ENCODE assay signal across 9 cellular contexts in the genomic region with DNA sequence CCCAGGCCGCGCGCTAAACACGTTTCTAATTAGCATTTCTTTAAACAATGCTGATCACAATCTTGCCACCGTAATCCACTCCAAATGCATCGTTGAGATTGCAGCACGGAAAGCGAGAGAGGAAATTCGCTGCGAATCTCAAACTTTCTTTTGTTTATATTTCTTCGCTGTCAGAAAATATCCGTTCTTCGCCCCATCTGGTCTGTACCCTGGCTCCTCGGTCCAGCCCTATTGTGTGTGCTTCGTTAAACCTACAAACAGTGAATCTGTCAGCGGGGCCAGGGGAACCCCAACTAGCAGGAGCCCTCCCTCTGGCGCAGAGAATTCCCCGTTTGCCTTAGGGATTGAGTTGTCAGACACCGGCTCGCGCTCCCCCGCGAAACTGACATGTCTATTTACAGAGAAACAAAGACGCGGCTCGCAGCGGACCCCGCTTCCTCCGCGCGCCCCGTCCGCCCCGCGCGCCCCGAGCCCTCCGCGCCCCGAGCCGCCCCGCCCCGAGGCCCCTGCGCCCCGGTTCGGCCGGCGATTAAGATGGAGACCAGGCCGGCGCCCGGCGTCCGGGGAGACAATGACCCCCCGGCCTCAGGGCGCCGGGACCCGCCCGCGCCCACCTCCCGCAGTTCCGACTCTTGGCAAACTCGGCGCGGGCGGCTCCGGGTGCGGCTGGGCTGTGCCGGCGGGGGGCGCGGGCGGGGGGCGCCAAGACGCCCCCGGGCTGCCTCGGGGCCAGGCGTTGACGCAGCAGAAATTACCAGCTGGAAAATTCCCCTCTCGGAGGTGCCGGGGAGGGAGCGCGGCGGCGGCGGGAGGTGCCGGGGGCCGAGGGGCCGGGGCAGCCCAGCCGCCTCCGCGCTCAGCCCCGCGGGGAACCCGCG. TPM values are rescaled to one million over a fixed set of nuclear protein-coding genes. Genes with fewer than 3 reads are reported as not detected.
DNase-seq lines count a peak whose midpoint lies in the region; ATAC-seq and TF ChIP-seq lines count a peak whose summit lies in the region.
"Had no signal": no experiment of that assay in that cellular context is flagged by ENCODE, and none has a peak within 500 bp of the region (broad histone marks: within the 10 kb centered on the region; RNA-seq: fewer than 3 reads in every experiment).

No MANE protein-coding gene starts in this region.

- H3K79me1 ChIP-seq in H9 (ENCODE audit: insufficient read depth, low read depth, low read length, poor library complexity, severe bottlenecking) = peaks cover 4% of the 10 kb centered on the region

- H3K4me1 ChIP-seq in H9 (ENCODE audit: insufficient read depth, low read length) (peaks cover 4% of the 10 kb centered on the region; the same call in 1 of the 2 replicates), iPS-15b (ENCODE audit: control insufficient read depth, insufficient read depth, low read length) (peaks cover 11% of the 10 kb centered on the region), spleen (peaks cover 9 to 89% (median 66%) of the 10 kb centered on the region in 6 donors)

- no peaks in the 10 kb centered on the region for H4K20me1 ChIP-seq in H9 (ENCODE audit: control insufficient read depth, insufficient read depth, insufficient read length)

- intact Hi-C loops in activated T-helper 2 cell treated with anti-CD3 and anti-CD28 coated beads, Interferon-gamma antibody, Interleukin-2, Interleukin-4, amounts not matched to agents 10 μg/mL and 5 μg/mL and 100 μg/mL, durations not matched to agents 14 hours and 24 hours and 36 hours (cut with micrococcal nuclease) = no loop called here
- intact Hi-C loops in spleen (cut with DNase I; ENCODE audit: low total_unique reads) = no loop called here

- H3K27me3 ChIP-seq in H9 (ENCODE audit: insufficient read depth, low read length) (peaks cover 4% of the 10 kb centered on the region; the same call in 1 of the 2 replicates), iPS-15b (ENCODE audit: control insufficient read depth, insufficient read depth, low read length) (peaks cover 12% of the 10 kb centered on the region), spleen (replicated peaks in 1 of 7) (peaks cover 0 to 84% (median 30%) of the 10 kb centered on the region in 7 donors)

- no peak overlapping the region for H3T11ph ChIP-seq in H9 (ENCODE audit: low read length)

- H3K27ac Mint-ChIP-seq in H9 = no peak overlapping the region
- peak overlapping the region; percentile 60 for H3K27ac Mint-ChIP-seq in activated T-helper 2 cell treated with anti-CD3 and anti-CD28 coated beads, Interferon-gamma antibody, Interleukin-2, Interleukin-4, amounts not matched to agents 10 μg/mL and 5 μg/mL and 100 μg/mL, durations not matched to agents 14 hours and 24 hours and 36 hours

- H3K9me3 ChIP-seq in H9 (ENCODE audit: control insufficient read depth, low read depth, low read length) (no peaks in the 10 kb centered on the region), iPS-15b (ENCODE audit: control insufficient read depth, insufficient read depth, low read length) (no peaks in the 10 kb centered on the region), spleen (no peaks in the 10 kb centered on the region)

- peak overlapping the region; percentile 84 to 87 for H3K4me3 Mint-ChIP-seq in H9
- H3K4me3 Mint-ChIP-seq in activated T-helper 2 cell treated with anti-CD3 and anti-CD28 coated beads, Interferon-gamma antibody, Interleukin-2, Interleukin-4, amounts not matched to agents 10 μg/mL and 5 μg/mL and 100 μg/mL, durations not matched to agents 14 hours and 24 hours and 36 hours (ENCODE audit: low read depth) = peak overlapping the region; percentile 90

- peaks cover 8% of the 10 kb centered on the region for H3K23me2 ChIP-seq in H9 (ENCODE audit: insufficient read length, low read depth, low read length, poor library complexity, severe bottlenecking)

- H3K9ac ChIP-seq in H9 (ENCODE audit: extremely low read depth, insufficient read length, low read length) = no peak overlapping the region
- H3K9ac ChIP-seq in iPS-15b (ENCODE audit: low read depth, low read length) = no peak overlapping the region

- no CpG with 5 or more reads among the region's 95 CpGs for WGBS in H9 (ENCODE audit: extremely low coverage, insufficient read length, low lambda C conversion rate)
- 0 to 1% (median 1%) methylated on average over 29 to 95 of the region's 95 CpGs for WGBS in spleen, 5 donors

- no peak overlapping the region for H2AK5ac ChIP-seq in H9 (ENCODE audit: insufficient read length, low read length)

- H3K27me3 Mint-ChIP-seq in H9 (ENCODE audit: low read depth) = peaks cover 38% of the 10 kb centered on the region
- H3K27me3 Mint-ChIP-seq in activated T-helper 2 cell treated with anti-CD3 and anti-CD28 coated beads, Interferon-gamma antibody, Interleukin-2, Interleukin-4, amounts not matched to agents 10 μg/mL and 5 μg/mL and 100 μg/mL, durations not matched to agents 14 hours and 24 hours and 36 hours (ENCODE audit: low read depth) = peaks cover 42% of the 10 kb centered on the region

- no peak overlapping the region for H4K91ac ChIP-seq in H9 (ENCODE audit: insufficient read length, low read depth, low read length)

- H3K27ac ChIP-seq in H9 (ENCODE audit: insufficient read length, low read depth, low read length) = no peak overlapping the region
- peak overlapping the region; percentile 61 to 92 (median 87) for H3K27ac ChIP-seq in spleen
- H3K27ac ChIP-seq: epithelial cell of prostate had no signal

- no peak overlapping the region for H3K4ac ChIP-seq in H9 (ENCODE audit: low read depth, low read length)

- H3K4me1 Mint-ChIP-seq in H9 = peaks cover 34 to 37% of the 10 kb centered on the region in 2 experiments
- peaks cover 16% of the 10 kb centered on the region for H3K4me1 Mint-ChIP-seq in activated T-helper 2 cell treated with anti-CD3 and anti-CD28 coated beads, Interferon-gamma antibody, Interleukin-2, Interleukin-4, amounts not matched to agents 10 μg/mL and 5 μg/mL and 100 μg/mL, durations not matched to agents 14 hours and 24 hours and 36 hours (ENCODE audit: low read depth)

- H3K56ac ChIP-seq in H9 (ENCODE audit: insufficient read length, low read depth, low read length) = no peak overlapping the region

- CTCF ChIA-PET in AG04449 (lab: Yijun Ruan, JAX) = interaction anchor here (0.6 kb wide), 1 partner anchor 231 kb away, joined by 3 read pairs; no protein-coding TSS in a partner anchor

- no peak overlapping the region for H2BK12ac ChIP-seq in H9 (ENCODE audit: insufficient read length, low read depth, low read length)

- DNase-seq in AG04449 (ENCODE audit: low read depth, low spot score) = no peak
- DNase-seq in H9 = no peak
- DNase-seq in activated T-helper 2 cell treated with anti-CD3 and anti-CD28 coated beads, Interferon-gamma antibody, Interleukin-2, Interleukin-4, amounts not matched to agents 10 μg/mL and 5 μg/mL and 100 μg/mL, durations not matched to agents 14 hours and 24 hours and 36 hours (ENCODE audit: low spot score) = no peak
- DNase-seq in spleen = no peak
- no peak for DNase-seq in HPDE6-E6E7 (ENCODE audit: extremely low spot score)

- H2BK20ac ChIP-seq in H9 (ENCODE audit: low read depth, low read length, poor library complexity, severe bottlenecking) = no peak overlapping the region

- H3K79me2 ChIP-seq in H9 (ENCODE audit: insufficient read depth, low read length) = peaks cover 11% of the 10 kb centered on the region; the same call in 1 of the 2 replicates

- no peak for TF ChIP-seq POLR2A in spleen (IDR thresholded peaks at IDR 0.05)

- H2BK120ac ChIP-seq in H9 (ENCODE audit: low read depth, low read length, poor library complexity, severe bottlenecking) = no peak overlapping the region

- peak overlapping the region; percentile 43 for H3K4me3 ChIP-seq in AG04449 (ENCODE audit: low read depth, low read length)
- H3K4me3 ChIP-seq in iPS-15b (ENCODE audit: low read depth, low read length) = peak overlapping the region; percentile 69
- peak overlapping the region; percentile 47 to 83 (median 58) for H3K4me3 ChIP-seq in spleen

- H3K36me3 Mint-ChIP-seq in H9 (ENCODE audit: insufficient read depth in 1 of 3, low read depth in 3 of 3) = no peaks in the 10 kb centered on the region; a peak in 3 of 7 replicates
- peaks cover 5% of the 10 kb centered on the region for H3K36me3 Mint-ChIP-seq in activated T-helper 2 cell treated with anti-CD3 and anti-CD28 coated beads, Interferon-gamma antibody, Interleukin-2, Interleukin-4, amounts not matched to agents 10 μg/mL and 5 μg/mL and 100 μg/mL, durations not matched to agents 14 hours and 24 hours and 36 hours (ENCODE audit: low read depth)

- H2BK15ac ChIP-seq in H9 (ENCODE audit: low read depth, low read length) = no peak overlapping the region

- ATAC-seq in HG03520 (IDR thresholded peaks at IDR 0.05; ENCODE audit: unreplicated experiment) (no peak), GM19395 (IDR thresholded peaks at IDR 0.05; ENCODE audit: unreplicated experiment) (no peak)

- H3K18ac ChIP-seq in H9 (ENCODE audit: insufficient read length, low read depth, low read length) = no peak overlapping the region

- no peak overlapping the region for H3K23ac ChIP-seq in H9 (ENCODE audit: insufficient read length, low read depth, low read length)

- no peak overlapping the region for H2BK5ac ChIP-seq in H9 (ENCODE audit: insufficient read length, low read length)

- H3K4me2 ChIP-seq in H9 (ENCODE audit: insufficient read depth, insufficient read length, low read length) = peak overlapping the region; percentile 65

- no peak overlapping the region for H2AFZ ChIP-seq in H9 (ENCODE audit: low read length)

- H3K36me3 ChIP-seq in iPS-15b (ENCODE audit: control insufficient read depth, insufficient read depth, low read length) (no peaks in the 10 kb centered on the region), spleen (no peaks in the 10 kb centered on the region)

- POLR2A ChIA-PET in AG04449 (lab: Yijun Ruan, JAX) = no interaction called here

- TF ChIP-seq CTCF in AG04449 (IDR thresholded peaks at IDR 0.05; ENCODE audit: insufficient read depth, low read length, missing control alignments) = no peak
- TF ChIP-seq CTCF in H9 (conservative IDR thresholded peaks at IDR 0.05) = no peak
- TF ChIP-seq CTCF in spleen (IDR thresholded peaks at IDR 0.05 in 8 of 11, conservative IDR thresholded peaks at IDR 0.05 in 3 of 11) = no peak

- no peak overlapping the region for H4K5ac ChIP-seq in H9 (ENCODE audit: insufficient read length, low read depth, low read length)

- H3K14ac ChIP-seq in H9 (ENCODE audit: insufficient read depth, low read length) = no peak overlapping the region

- H4K8ac ChIP-seq in H9 (replicated peaks; ENCODE audit: insufficient read length, low read depth, low read length) = no peak overlapping the region

- H3K9me3 Mint-ChIP-seq in H9 = no peaks in the 10 kb centered on the region; a peak in 2 of 5 replicates
- H3K9me3 Mint-ChIP-seq in activated T-helper 2 cell treated with anti-CD3 and anti-CD28 coated beads, Interferon-gamma antibody, Interleukin-2, Interleukin-4, amounts not matched to agents 10 μg/mL and 5 μg/mL and 100 μg/mL, durations not matched to agents 14 hours and 24 hours and 36 hours = no peaks in the 10 kb centered on the region

RNA-seq across cellular contexts. Expression of a gene that starts 0.9 kb away (rescaled TPM):
- total RNA-seq in H9 (2021) = 27.1 and 27.3 TPM in 2 replicates
- total RNA-seq in activated T-helper 2 cell treated with anti-CD3 and anti-CD28 coated beads, Interferon-gamma antibody, Interleukin-2, Interleukin-4, amounts not matched to agents 10 μg/mL and 5 μg/mL and 100 μg/mL, durations not matched to agents 14 hours and 24 hours and 36 hours = 1.1 and 1.9 TPM in 2 replicates
- total RNA-seq in spleen = 10 to 100 TPM; 27.6 to 76.5 (median 35.9) TPM
- polyA plus RNA-seq in spleen = 10 to 100 TPM in 1 of 3 donors, 1 to 10 TPM in 2; 3.6 to 14.7 (median 4.7) TPM

RNA-seq across cellular contexts. Expression of a gene that starts 31.1 kb away (rescaled TPM):
- total RNA-seq in H9 (2021) (not detected in 2 replicates), spleen (not detected)
- 0.16 TPM in 1 of 2 replicates, not detected in the other for total RNA-seq in activated T-helper 2 cell treated with anti-CD3 and anti-CD28 coated beads, Interferon-gamma antibody, Interleukin-2, Interleukin-4, amounts not matched to agents 10 μg/mL and 5 μg/mL and 100 μg/mL, durations not matched to agents 14 hours and 24 hours and 36 hours
- under 1 TPM; 0.49 to 0.86 (median 0.57) TPM for polyA plus RNA-seq in spleen

RNA-seq across cellular contexts. Expression of a gene that starts 34.9 kb away (rescaled TPM):
- total RNA-seq in H9 (2021) (94.1 and 98.4 TPM in 2 replicates), spleen (100 to 1,000 TPM in 1 of 7 donors, 10 to 100 TPM in 6; 66.3 to 102 (median 92.1) TPM)
- total RNA-seq in activated T-helper 2 cell treated with anti-CD3 and anti-CD28 coated beads, Interferon-gamma antibody, Interleukin-2, Interleukin-4, amounts not matched to agents 10 μg/mL and 5 μg/mL and 100 μg/mL, durations not matched to agents 14 hours and 24 hours and 36 hours = 62.5 and 66.7 TPM in 2 replicates
- polyA plus RNA-seq in spleen = 10 to 100 TPM; 60.2 to 94.6 (median 63.5) TPM
